8 cellular contexts compared by ENCODE assay signal in genomic region chr19:18606281-18607221, GRCh38. TPM values are rescaled to one million over a fixed set of nuclear protein-coding genes. Genes with fewer than 3 reads are reported as not detected.
DNase-seq lines count a peak whose midpoint lies in the region; ATAC-seq and TF ChIP-seq lines count a peak whose summit lies in the region.
"Had no signal": no experiment of that assay in that cellular context is flagged by ENCODE, and none has a peak within 500 bp of the region (broad histone marks: within the 10 kb centered on the region; RNA-seq: fewer than 3 reads in every experiment).

CRLF1 (minus strand) TSS chr19:18606799; CDS start chr19:18606656, 143 bp downstream.

- peak within 1 kb of the TSS; percentile 72 for H3K4me2 ChIP-seq in IMR-90 (ENCODE audit: low read depth, low read length)

- H3K27me3 ChIP-seq in IMR-90 (ENCODE audit: control insufficient read depth, insufficient read depth, low read length) = peaks cover 77% of the 10 kb centered on the region
- peaks cover 4 to 78% of the 10 kb centered on the region in 2 donors for H3K27me3 ChIP-seq in tibial artery

- H3K4me3 Mint-ChIP-seq in central memory CD8-positive, alpha-beta T cell = peak within 1 kb of the TSS; percentile 37

- no peak within 1 kb of the TSS for H2AK9ac ChIP-seq in IMR-90 (replicated peaks; ENCODE audit: low read depth, low read length, poor library complexity)

- H3K36me3 ChIP-seq in IMR-90 (ENCODE audit: control insufficient read depth, insufficient read depth, low read length) (no peaks in the 10 kb centered on the region), tibial artery (no peaks in the 10 kb centered on the region)

- H2BK20ac ChIP-seq in IMR-90 (ENCODE audit: low read depth, low read length) = no peak within 1 kb of the TSS

- H2BK120ac ChIP-seq in IMR-90 (ENCODE audit: low read depth, low read length) = no peak within 1 kb of the TSS

- H3K27ac Mint-ChIP-seq in central memory CD8-positive, alpha-beta T cell (ENCODE audit: low read depth) = peak within 1 kb of the TSS; percentile 35

- H4K5ac ChIP-seq in IMR-90 (ENCODE audit: low read depth, low read length) = no peak within 1 kb of the TSS

- H3K4ac ChIP-seq in IMR-90 (ENCODE audit: low read depth, low read length) = no peak within 1 kb of the TSS

- H3K9me3 Mint-ChIP-seq in central memory CD8-positive, alpha-beta T cell = no peaks in the 10 kb centered on the region

- DNase-seq in IMR-90 = no peak
- DNase-seq in central memory CD8-positive, alpha-beta T cell (ENCODE audit: low spot score in 2 of 2) = no peak
- DNase-seq in lower leg skin (ENCODE audit: low spot score in 2 of 2) = no peak
- no peak for DNase-seq in tibial artery
- DNase-seq in CD1c-positive myeloid dendritic cell (ENCODE audit: extremely low spot score) = no peak
- no peak for DNase-seq in NCI-H446 treated with DMSO at 0.1 percent for 48 hours (lab: John Stamatoyannopoulos, UW)
- DNase-seq in UCSD-AML1 (lab: John Stamatoyannopoulos, UW; ENCODE audit: unreplicated experiment) = no peak
- DNase-seq: KG1 had no signal

- H3K56ac ChIP-seq in IMR-90 (ENCODE audit: extremely low read depth, insufficient read depth, low read length) = no peak within 1 kb of the TSS

- H3K9ac ChIP-seq in IMR-90 (ENCODE audit: low read depth, low read length) = no peak within 1 kb of the TSS

- H3K36me3 Mint-ChIP-seq in central memory CD8-positive, alpha-beta T cell (ENCODE audit: insufficient read depth) = peaks cover 3% of the 10 kb centered on the region

- intact Hi-C loops in IMR-90 (cut with micrococcal nuclease) (no loop called here), lower leg skin (cut with DNase I; ENCODE audit: low total_unique reads) (no loop called here), tibial artery (cut with DNase I; ENCODE audit: low total_unique reads) (no loop called here)

- TF ChIP-seq CTCF in IMR-90 (conservative IDR thresholded peaks at IDR 0.05; ENCODE audit: low read depth, low read length) (no peak), lower leg skin (IDR thresholded peaks at IDR 0.05) (no peak), tibial artery (IDR thresholded peaks at IDR 0.05) (no peak)

- 0% methylated on average over 24 of the region's 116 CpGs; no CpG with 5 or more reads in 1 of the 2 experiments for whole genome bisulfite sequencing in IMR-90 (ENCODE audit: extremely low coverage in 2 of 2, insufficient read length in 1 of 2), 2 experiments
- WGBS in lower leg skin, 2 donors = 0 to 1% methylated on average over 10 to 67 of the region's 116 CpGs

- CTCF ChIA-PET in IMR-90 (lab: Yijun Ruan, JAX) = interaction anchor here (1.5 kb wide), 1 partner anchor 29 kb away, joined by 3 read pairs; no protein-coding TSS in a partner anchor

- H2AFZ ChIP-seq in IMR-90 (replicated peaks; ENCODE audit: low read length, poor library complexity) = peak within 1 kb of the TSS; percentile 63

- H3K4me3 ChIP-seq in IMR-90 (ENCODE audit: insufficient read depth, low read depth, low read length) (peak within 1 kb of the TSS; percentile 4; the same call in 1 of the 2 replicates), lower leg skin (ENCODE audit: low read depth, poor library complexity, severe bottlenecking) (peak within 1 kb of the TSS; percentile 11), tibial artery (peak within 1 kb of the TSS; percentile 62 to 65)

- no peak for TF ChIP-seq RAD21 in IMR-90 (IDR thresholded peaks at IDR 0.05; ENCODE audit: low read length)

- in situ Hi-C loops in IMR-90 (cut with MboI; ENCODE audit: low sequenced_read_pairs) = no loop called here

- BruUV-seq in IMR-90 (replicated peaks; lab: Mats Ljungman, UMichigan) = no TSS peak

- H3K27ac ChIP-seq in IMR-90 (ENCODE audit: insufficient read depth, low read length) (no peak within 1 kb of the TSS), tibial artery (peak within 1 kb of the TSS; percentile 60 to 79)

- H3K27me3 Mint-ChIP-seq in central memory CD8-positive, alpha-beta T cell = peaks cover 81% of the 10 kb centered on the region

- no peak within 1 kb of the TSS for H3K23ac ChIP-seq in IMR-90 (ENCODE audit: low read depth, low read length)

- no peak within 1 kb of the TSS for H3K14ac ChIP-seq in IMR-90 (replicated peaks; ENCODE audit: low read depth, low read length)

- H3K79me1 ChIP-seq in IMR-90 (ENCODE audit: low read depth in 1 of 2, low read length in 2 of 2) = no peaks in the 10 kb centered on the region

- ATAC-seq in IMR-90 (ENCODE audit: low read depth) = peak; percentile 28
- ATAC-seq in central memory CD8-positive, alpha-beta T cell (replicated peaks; ENCODE audit: extremely low read depth, poor library complexity, severe bottlenecking) = no peak

- H3K9me3 ChIP-seq in IMR-90 (ENCODE audit: control insufficient read depth, insufficient read depth, low read length) (no peaks in the 10 kb centered on the region), tibial artery (no peaks in the 10 kb centered on the region)

- dilution Hi-C loops in IMR-90 (cut with HindIII; ENCODE audit: low sequenced_read_pairs, unreplicated experiment) = no loop called here

- peaks cover 18% of the 10 kb centered on the region for H3K4me1 Mint-ChIP-seq in central memory CD8-positive, alpha-beta T cell

- POLR2A ChIA-PET in IMR-90 (lab: Charles Lee; ENCODE audit: unreplicated experiment) = no interaction called here

- no peaks in the 10 kb centered on the region for H3K9me1 ChIP-seq in IMR-90 (ENCODE audit: insufficient read depth, low read length)

- no peak within 1 kb of the TSS for H2AK5ac ChIP-seq in IMR-90 (ENCODE audit: low read depth, low read length)

- H4K20me1 ChIP-seq in IMR-90 (ENCODE audit: insufficient read depth, low read length) = peaks cover 8% of the 10 kb centered on the region

- no peak within 1 kb of the TSS for H3K18ac ChIP-seq in IMR-90 (ENCODE audit: low read depth, low read length)

- no peak within 1 kb of the TSS for H4K8ac ChIP-seq in IMR-90 (ENCODE audit: low read depth in 2 of 2, low read length in 2 of 2)

- no peak within 1 kb of the TSS for H2BK5ac ChIP-seq in IMR-90 (ENCODE audit: low read depth, low read length, poor library complexity, severe bottlenecking)

- H4K91ac ChIP-seq in IMR-90 (ENCODE audit: insufficient read depth, low read depth, low read length) = no peak within 1 kb of the TSS

- H2BK15ac ChIP-seq in IMR-90 (ENCODE audit: low read depth, low read length) = no peak within 1 kb of the TSS

- TF ChIP-seq POLR2A in IMR-90 (IDR thresholded peaks at IDR 0.05; ENCODE audit: low read depth, low read length) (no peak), lower leg skin (IDR thresholded peaks at IDR 0.05) (no peak)

- H3K4me1 ChIP-seq in IMR-90 (ENCODE audit: control insufficient read depth, insufficient read depth, low read length) = peaks cover 5% of the 10 kb centered on the region; the same call in 1 of the 2 replicates
- peaks cover 0 to 57% (median 41%) of the 10 kb centered on the region in 4 donors for H3K4me1 ChIP-seq in tibial artery

TF ChIP-seq in IMR-90, 13 proteins besides CTCF, POLR2A, EP300 and RAD21:
- TF ChIP-seq RCOR1 (IDR thresholded peaks at IDR 0.05; ENCODE audit: insufficient replicate concordance, low read length) (no peak), FOS (IDR thresholded peaks at IDR 0.05; ENCODE audit: low read depth, low read length) (no peak), CHD1 (IDR thresholded peaks at IDR 0.05; ENCODE audit: low read depth, low read length) (no peak), MAFK (IDR thresholded peaks at IDR 0.05; ENCODE audit: low read depth, low read length) (no peak), CEBPB (IDR thresholded peaks at IDR 0.05; ENCODE audit: low read depth, low read length) (no peak), NFE2L2 (IDR thresholded peaks at IDR 0.05; ENCODE audit: low read depth, low read length) (no peak), USF2 (IDR thresholded peaks at IDR 0.05; ENCODE audit: low read depth, low read length) (no peak), BHLHE40 (IDR thresholded peaks at IDR 0.05; ENCODE audit: low read depth, low read length) (no peak)

RNA-seq across cellular contexts. Expression of gene CRLF1, which starts in this region (rescaled TPM):
- total RNA-seq in IMR-90 (2012; rRNA removed) (0.18 and 0.28 TPM in 2 replicates), lower leg skin (10 to 100 TPM; 27.7 to 90.8 (median 40.1) TPM)
- polyA plus RNA-seq in IMR-90 (2012; rRNA removed) = 3.0 and 3.1 TPM in 2 replicates
- 3.2 TPM in 2 replicates for polyA plus RNA-seq in IMR-90 (2012; cell fraction: cytosol; rRNA removed)
- polyA plus RNA-seq in IMR-90 (2012; cell fraction: nucleus; rRNA removed; ENCODE audit: low replicate concordance) = 0.38 and 2.1 TPM in 2 replicates

Comparison
In these comparisons a context has a peak if more than half of its experiments do, and no peak if none do; other contexts are left out.
1. RNA of gene CRLF1 (total RNA-seq): 27.7 to 90.8 TPM in lower leg skin; 0.18 to 0.28 TPM in IMR-90; every median in the first group is over 10 times any median in the second.
2. H3K4me3 ChIP-seq: peak in every context shown above with its lines; median percentile 64 in tibial artery; 11 in lower leg skin; 4 in IMR-90.